In genomic region chr4:48193921-48194320, GRCh38 we compare ENCODE assay signal across 20 cellular contexts. TPM values are rescaled to one million over a fixed set of nuclear protein-coding genes. Genes with fewer than 3 reads are reported as not detected.
DNase-seq lines count a peak whose midpoint lies in the region; ATAC-seq and TF ChIP-seq lines count a peak whose summit lies in the region.
"Had no signal": no experiment of that assay in that cellular context is flagged by ENCODE, and none has a peak within 500 bp of the region (broad histone marks: within the 10 kb centered on the region; RNA-seq: fewer than 3 reads in every experiment).

No MANE protein-coding gene starts in this region.

- peaks cover 0 to 21% (median 0%) of the 10 kb centered on the region in 11 experiments; a peak in 5 of 22 replicates for H4K20me1 ChIP-seq in BLaER1 treated with 17β-estradiol and CSF1 and Interleukin-3, amounts not matched to agents 10 nM and 100 nM

- H3K27ac Mint-ChIP-seq in memory B cell, result peak overlapping the region; percentile 73
- H3K27ac Mint-ChIP-seq: CD4-positive, alpha-beta T cell had no signal

- intact Hi-C loops in vagina (cut with DNase I), result no loop called here

- no peak for TF ChIP-seq POLR2A in vagina (IDR thresholded peaks at IDR 0.05)

- peaks cover 0 to 34% (median 7%) of the 10 kb centered on the region in 11 experiments; a peak in 12 of 22 replicates for H3K36me3 ChIP-seq in BLaER1 treated with 17β-estradiol and CSF1 and Interleukin-3, amounts not matched to agents 10 nM and 100 nM
- H3K36me3 ChIP-seq in SJCRH30 (no peaks in the 10 kb centered on the region), vagina (no peaks in the 10 kb centered on the region), HAP-1 (replicated peaks) (no peaks in the 10 kb centered on the region)
- H3K36me3 ChIP-seq: Peyer's patch, SJSA1 had no signal

- peaks cover 0 to 9% (median 0%) of the 10 kb centered on the region in 11 experiments; a peak in 3 of 22 replicates for H3K9me3 ChIP-seq in BLaER1 treated with 17β-estradiol and CSF1 and Interleukin-3, amounts not matched to agents 10 nM and 100 nM (replicated peaks in 1 of 11)
- H3K9me3 ChIP-seq in SJCRH30 (replicated peaks) (no peaks in the 10 kb centered on the region), vagina (no peaks in the 10 kb centered on the region), HAP-1 (no peaks in the 10 kb centered on the region)
- H3K9me3 ChIP-seq: Caco-2, Peyer's patch, SJSA1 had no signal

- H3K4me3 Mint-ChIP-seq in memory B cell, result no peak overlapping the region
- H3K4me3 Mint-ChIP-seq: CD4-positive, alpha-beta T cell; GM23338 had no signal

- H3K36me3 Mint-ChIP-seq in memory B cell, result no peaks in the 10 kb centered on the region

- TF ChIP-seq CTCF in GM12865 (IDR thresholded peaks at IDR 0.05; ENCODE audit: insufficient read depth, low read depth, low read length, missing control alignments), result no peak
- TF ChIP-seq CTCF in vagina (IDR thresholded peaks at IDR 0.05), result no peak

- peak overlapping the region; percentile 5 to 85 (median 79); a peak in 20 of 22 replicates for H3K27ac ChIP-seq in BLaER1 treated with 17β-estradiol and CSF1 and Interleukin-3, amounts not matched to agents 10 nM and 100 nM
- H3K27ac ChIP-seq in SJCRH30 (peak overlapping the region; percentile 88), vagina (no peak overlapping the region)
- H3K27ac ChIP-seq: KMS-11, Peyer's patch, SJSA1 had no signal

- peak overlapping the region in 7 of 11 experiments; percentile 11 to 78 (median 72); a peak in 11 of 22 replicates for H3K9ac ChIP-seq in BLaER1 treated with 17β-estradiol and CSF1 and Interleukin-3, amounts not matched to agents 10 nM and 100 nM
- H3K9ac ChIP-seq: KMS-11 had no signal

- H3K27me3 Mint-ChIP-seq in memory B cell, result no peaks in the 10 kb centered on the region
- H3K27me3 Mint-ChIP-seq: CD4-positive, alpha-beta T cell had no signal

- in situ Hi-C loops in HAP-1 (cut with MboI; ENCODE audit: low sequenced_read_pairs), result no loop called here

- DNase-seq in GM12865 (ENCODE audit: low read depth) (no peak), SJCRH30 (peak; percentile 80 to 93), memory B cell (ENCODE audit: low spot score in 2 of 2) (no peak), vagina (ENCODE audit: extremely low spot score in 2 of 2) (no peak), cerebellum (ENCODE audit: low spot score) (no peak), HAP-1 (ENCODE audit: low spot score in 2 of 2) (no peak)
- DNase-seq: Caco-2; CD4-positive, alpha-beta T cell; DND-41; HCEC 1CT; NCI-H2029 treated with DMSO at 0.1 percent for 48 hours; NCI-H226; NCI-H510A treated with DMSO at 0.1 percent for 48 hours; NCI-H774; Peyer's patch had no signal

- peak overlapping the region in 7 of 10 experiments; percentile 24 to 74 (median 64); a peak in 8 of 20 replicates for H3K4me3 ChIP-seq in BLaER1 treated with 17β-estradiol and CSF1 and Interleukin-3, amounts not matched to agents 10 nM and 100 nM
- H3K4me3 ChIP-seq in GM12865 (ENCODE audit: low read depth, low read length), result peak overlapping the region; percentile 70
- H3K4me3 ChIP-seq in SJCRH30, result no peak overlapping the region
- H3K4me3 ChIP-seq in vagina, result no peak overlapping the region
- H3K4me3 ChIP-seq in HAP-1, result no peak overlapping the region
- H3K4me3 ChIP-seq: GM23338, Peyer's patch, SJSA1 had no signal

- peak overlapping the region; percentile 77 to 97 (median 93) for H3K4me2 ChIP-seq in BLaER1 treated with 17β-estradiol and CSF1 and Interleukin-3, amounts not matched to agents 10 nM and 100 nM
- H3K4me2 ChIP-seq: KMS-11 had no signal

- no peaks in the 10 kb centered on the region for H3K9me3 Mint-ChIP-seq in memory B cell
- H3K9me3 Mint-ChIP-seq: CD4-positive, alpha-beta T cell; GM23338 had no signal

- no peak for ATAC-seq in memory B cell (ENCODE audit: low read depth)
- ATAC-seq: GM23338 had no signal

- H3K27me3 ChIP-seq in BLaER1 treated with 17β-estradiol and CSF1 and Interleukin-3, amounts not matched to agents 10 nM and 100 nM, result no peaks in the 10 kb centered on the region
- H3K27me3 ChIP-seq in SJCRH30, result no peaks in the 10 kb centered on the region
- H3K27me3 ChIP-seq in vagina, result no peaks in the 10 kb centered on the region
- no peaks in the 10 kb centered on the region for H3K27me3 ChIP-seq in HAP-1 (ENCODE audit: low read depth)
- H3K27me3 ChIP-seq: Peyer's patch, SJSA1 had no signal

- H3K4me1 ChIP-seq in BLaER1 treated with 17β-estradiol and CSF1 and Interleukin-3, amounts not matched to agents 10 nM and 100 nM, result peaks cover 63 to 91% (median 73%) of the 10 kb centered on the region in 10 experiments
- H3K4me1 ChIP-seq in SJCRH30, result peaks cover 33% of the 10 kb centered on the region
- H3K4me1 ChIP-seq in vagina, result peaks cover 10% of the 10 kb centered on the region
- H3K4me1 ChIP-seq in HAP-1, result no peaks in the 10 kb centered on the region
- H3K4me1 ChIP-seq: Caco-2, SJSA1 had no signal

- H3K4me1 Mint-ChIP-seq in memory B cell, result peaks cover 44% of the 10 kb centered on the region

RNA-seq across cellular contexts. Expression of gene TXK, which starts 59.9 kb away (rescaled TPM):
- total RNA-seq in SJCRH30 (2014; rRNA removed; shearing (Covaris generic)), result 0.35 and 1.1 TPM in 2 replicates
- total RNA-seq in vagina, result 8.1 TPM
- 0.27 TPM for total RNA-seq in cerebellum
- total RNA-seq: G401 had no signal

Comparison
In these comparisons a context has a peak if more than half of its experiments do, and no peak if none do; other contexts are left out.
1. H3K4me3 ChIP-seq: peak in BLaER1 treated with 17β-estradiol and CSF1 and Interleukin-3, amounts not matched to agents 10 nM and 100 nM (7 of 10) and GM12865 (single experiment); none in SJCRH30 (single experiment), vagina (0 of 2) and HAP-1 (single experiment).
2. DNase-seq: peak in SJCRH30 (2 of 2); none in GM12865 (single experiment), memory B cell (0 of 2), vagina (0 of 2), cerebellum (single experiment) and HAP-1 (0 of 2).